In the genomic region with DNA sequence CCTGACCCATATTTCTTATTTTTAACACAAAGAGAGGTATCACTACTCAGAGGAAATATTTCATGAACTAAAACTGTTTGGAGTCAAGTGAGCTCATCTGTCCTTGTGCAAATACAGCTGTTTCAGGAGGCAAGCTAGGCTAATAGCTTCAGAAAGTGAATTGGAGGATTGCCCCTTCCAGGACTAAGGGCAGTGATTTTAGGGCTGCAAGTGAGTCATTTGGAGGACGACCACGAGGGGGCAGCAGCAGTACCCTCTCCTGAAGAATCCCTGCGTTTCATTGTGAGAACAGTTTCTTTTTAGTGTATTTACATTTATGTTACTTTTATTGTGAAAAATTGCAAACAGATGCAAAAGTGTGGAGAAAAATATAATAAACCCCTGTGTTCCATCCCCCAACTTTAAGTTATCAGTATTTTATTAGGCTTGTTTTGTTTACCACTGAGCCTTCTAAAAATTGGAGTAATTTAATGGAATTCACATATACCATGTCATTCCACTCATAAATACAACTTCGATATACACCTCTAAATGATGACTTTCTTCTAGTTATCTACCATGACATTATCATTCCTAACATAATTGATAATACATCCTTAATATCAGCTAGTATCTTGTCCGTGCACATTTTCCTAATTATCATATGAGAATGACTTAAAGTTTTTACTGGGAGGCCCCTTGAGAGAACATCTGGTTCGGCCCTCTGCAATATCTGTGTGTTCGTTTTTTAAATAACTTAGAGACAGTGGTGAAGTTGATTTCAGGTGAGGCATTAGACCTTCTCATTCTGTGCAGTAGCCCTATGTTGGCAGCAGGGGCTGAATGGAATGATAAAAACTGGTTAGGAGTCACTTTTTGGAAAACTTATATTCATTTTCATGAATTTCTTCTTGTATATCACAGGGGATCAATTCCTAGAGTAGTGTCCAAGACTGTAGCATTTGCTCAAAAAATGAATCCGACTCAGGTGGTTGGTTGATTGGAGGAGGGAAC, we compare ENCODE assay signal across 8 cellular contexts. TPM values are rescaled to one million over a fixed set of nuclear protein-coding genes. Genes with fewer than 3 reads are reported as not detected.
DNase-seq lines count a peak whose midpoint lies in the region; ATAC-seq and TF ChIP-seq lines count a peak whose summit lies in the region.

No MANE protein-coding gene starts in this region.

- H3K27ac ChIP-seq in GM23338 (ENCODE audit: low read depth), result no peak overlapping the region
- H3K27ac ChIP-seq in right lobe of liver, result no peak overlapping the region

- H3K4me1 Mint-ChIP-seq in GM23338, result no peaks in the 10 kb centered on the region
- H3K4me1 Mint-ChIP-seq in activated CD4-positive, alpha-beta T cell treated with anti-CD3 and anti-CD28 coated beads, Interleukin-2, amount 10 ng/mL, durations not matched to agents 7 days and 5 days, result peaks cover 16% of the 10 kb centered on the region

- no peak overlapping the region for H3K4me2 ChIP-seq in GM23338

- no peak overlapping the region for H2AFZ ChIP-seq in GM23338

- 44% methylated on average over 8 of the region's 8 CpGs for WGBS in right lobe of liver (ENCODE audit: insufficient coverage, low coverage, low lambda C conversion rate, missing lambda C conversion rate)

- no peaks in the 10 kb centered on the region for H3K4me1 ChIP-seq in GM23338 (ENCODE audit: insufficient read depth)
- H3K4me1 ChIP-seq in right lobe of liver, result peaks cover 0 to 3% (median 0%) of the 10 kb centered on the region in 4 donors

- H3K27ac Mint-ChIP-seq in GM23338, result 0 out of 2 replicates have a peak overlapping the region, but pooled peaks have one; percentile 0
- no peak overlapping the region for H3K27ac Mint-ChIP-seq in activated CD4-positive, alpha-beta T cell treated with anti-CD3 and anti-CD28 coated beads, Interleukin-2, amount 10 ng/mL, durations not matched to agents 7 days and 5 days

- peak; percentile 89 for DNase-seq in AG20443 (ENCODE audit: low spot score)
- DNase-seq in GM23338 (ENCODE audit: low spot score), result peak; percentile 90
- DNase-seq in NCI-H226, result peak; percentile 39
- DNase-seq in activated CD4-positive, alpha-beta T cell treated with anti-CD3 and anti-CD28 coated beads, Interleukin-2, amount 10 ng/mL, durations not matched to agents 7 days and 5 days, result peak; percentile 84
- DNase-seq in dermis blood vessel endothelial cell, result peak; percentile 89
- peak; percentile 74 to 80 (median 74) for DNase-seq in right lobe of liver
- DNase-seq in stimulated activated CD4-positive, alpha-beta T cell treated with anti-CD3 and anti-CD28 coated beads, TNF-alpha, amount 100 ng/mL, for 4 hours (ENCODE audit: low read depth in 3 of 3), result peak; percentile 68 to 75 (median 75)
- DNase-seq in OCI-M2 (lab: John Stamatoyannopoulos, UW; ENCODE audit: unreplicated experiment), result no peak

- no peaks in the 10 kb centered on the region for H3K79me2 ChIP-seq in GM23338 (replicated peaks; ENCODE audit: insufficient read depth)

- H3K36me3 Mint-ChIP-seq in GM23338 (ENCODE audit: low read depth), result peaks cover 43% of the 10 kb centered on the region
- H3K36me3 Mint-ChIP-seq in activated CD4-positive, alpha-beta T cell treated with anti-CD3 and anti-CD28 coated beads, Interleukin-2, amount 10 ng/mL, durations not matched to agents 7 days and 5 days (ENCODE audit: low read depth), result peaks cover 74% of the 10 kb centered on the region

- H3K9me2 ChIP-seq in GM23338 (ENCODE audit: insufficient read depth), result no peaks in the 10 kb centered on the region

- no peak overlapping the region for H3K4me3 Mint-ChIP-seq in GM23338
- H3K4me3 Mint-ChIP-seq in activated CD4-positive, alpha-beta T cell treated with anti-CD3 and anti-CD28 coated beads, Interleukin-2, amount 10 ng/mL, durations not matched to agents 7 days and 5 days, result no peak overlapping the region

- no peaks in the 10 kb centered on the region for H3K27me3 ChIP-seq in GM23338 (ENCODE audit: insufficient read depth)
- H3K27me3 ChIP-seq in right lobe of liver, result no peaks in the 10 kb centered on the region

- POLR2A ChIA-PET in activated CD4-positive, alpha-beta T cell treated with anti-CD3 and anti-CD28 coated beads, Interleukin-2, amount 10 ng/mL, durations not matched to agents 7 days and 5 days (lab: Charles Lee), result no interaction called here

- TF ChIP-seq POLR2A in right lobe of liver (IDR thresholded peaks at IDR 0.05), result no peak

- H3K27me3 Mint-ChIP-seq in GM23338 (ENCODE audit: insufficient read depth, low read depth, poor library complexity), result peaks cover 1% of the 10 kb centered on the region
- no peaks in the 10 kb centered on the region for H3K27me3 Mint-ChIP-seq in activated CD4-positive, alpha-beta T cell treated with anti-CD3 and anti-CD28 coated beads, Interleukin-2, amount 10 ng/mL, durations not matched to agents 7 days and 5 days

- H3K36me3 ChIP-seq in GM23338 (ENCODE audit: insufficient read depth), result peaks cover 25% of the 10 kb centered on the region
- H3K36me3 ChIP-seq in right lobe of liver, result peaks cover 0 to 86% (median 25%) of the 10 kb centered on the region in 4 donors

- no peaks in the 10 kb centered on the region for H4K20me1 ChIP-seq in GM23338 (replicated peaks; ENCODE audit: insufficient read depth)

- TF ChIP-seq CTCF in GM23338 (conservative IDR thresholded peaks at IDR 0.05; ENCODE audit: low read depth in 2 of 2), result peak; percentile 93 to 97
- peak; percentile 70 to 89 (median 84) for TF ChIP-seq CTCF in right lobe of liver (IDR thresholded peaks at IDR 0.05)

- ATAC-seq in GM23338, result peak; percentile 92
- peak; percentile 94 to 98 (median 97) for ATAC-seq in right lobe of liver

- H3K4me3 ChIP-seq in GM23338 (no peak overlapping the region), right lobe of liver (no peak overlapping the region)

- H3K9me3 ChIP-seq in right lobe of liver, result no peaks in the 10 kb centered on the region

- H3F3A ChIP-seq in GM23338 (replicated peaks; ENCODE audit: low read depth), result no peaks in the 10 kb centered on the region

- intact Hi-C loops in right lobe of liver (cut with DNase I), result no loop called here

- CTCF ChIA-PET in activated CD4-positive, alpha-beta T cell treated with anti-CD3 and anti-CD28 coated beads, Interleukin-2, amount 10 ng/mL, durations not matched to agents 7 days and 5 days (lab: Charles Lee), result interaction anchor here (0.7 to 6.2 kb wide), 11 partner anchors 9 to 1173 kb away, joined by 3 to 38 read pairs (median 5); a partner anchor contains a TSS

- H3K9me3 Mint-ChIP-seq in GM23338, result no peaks in the 10 kb centered on the region
- H3K9me3 Mint-ChIP-seq in activated CD4-positive, alpha-beta T cell treated with anti-CD3 and anti-CD28 coated beads, Interleukin-2, amount 10 ng/mL, durations not matched to agents 7 days and 5 days, result no peaks in the 10 kb centered on the region

TF ChIP-seq in GM23338, 12 proteins besides CTCF, POLR2A, EP300 and RAD21 (continues in another document):
- TF ChIP-seq CREB1 (CRISPR knock-in tag; IDR thresholded peaks at IDR 0.05; ENCODE audit: low read depth) (no peak), JUNB (IDR thresholded peaks at IDR 0.05; ENCODE audit: unreplicated experiment) (no peak), ZNF114 (CRISPR knock-in tag; IDR thresholded peaks at IDR 0.05) (no peak), EZH2 (IDR thresholded peaks at IDR 0.05; ENCODE audit: low read depth, unreplicated experiment) (no peak)
- TF ChIP-seq, protein P1, sequence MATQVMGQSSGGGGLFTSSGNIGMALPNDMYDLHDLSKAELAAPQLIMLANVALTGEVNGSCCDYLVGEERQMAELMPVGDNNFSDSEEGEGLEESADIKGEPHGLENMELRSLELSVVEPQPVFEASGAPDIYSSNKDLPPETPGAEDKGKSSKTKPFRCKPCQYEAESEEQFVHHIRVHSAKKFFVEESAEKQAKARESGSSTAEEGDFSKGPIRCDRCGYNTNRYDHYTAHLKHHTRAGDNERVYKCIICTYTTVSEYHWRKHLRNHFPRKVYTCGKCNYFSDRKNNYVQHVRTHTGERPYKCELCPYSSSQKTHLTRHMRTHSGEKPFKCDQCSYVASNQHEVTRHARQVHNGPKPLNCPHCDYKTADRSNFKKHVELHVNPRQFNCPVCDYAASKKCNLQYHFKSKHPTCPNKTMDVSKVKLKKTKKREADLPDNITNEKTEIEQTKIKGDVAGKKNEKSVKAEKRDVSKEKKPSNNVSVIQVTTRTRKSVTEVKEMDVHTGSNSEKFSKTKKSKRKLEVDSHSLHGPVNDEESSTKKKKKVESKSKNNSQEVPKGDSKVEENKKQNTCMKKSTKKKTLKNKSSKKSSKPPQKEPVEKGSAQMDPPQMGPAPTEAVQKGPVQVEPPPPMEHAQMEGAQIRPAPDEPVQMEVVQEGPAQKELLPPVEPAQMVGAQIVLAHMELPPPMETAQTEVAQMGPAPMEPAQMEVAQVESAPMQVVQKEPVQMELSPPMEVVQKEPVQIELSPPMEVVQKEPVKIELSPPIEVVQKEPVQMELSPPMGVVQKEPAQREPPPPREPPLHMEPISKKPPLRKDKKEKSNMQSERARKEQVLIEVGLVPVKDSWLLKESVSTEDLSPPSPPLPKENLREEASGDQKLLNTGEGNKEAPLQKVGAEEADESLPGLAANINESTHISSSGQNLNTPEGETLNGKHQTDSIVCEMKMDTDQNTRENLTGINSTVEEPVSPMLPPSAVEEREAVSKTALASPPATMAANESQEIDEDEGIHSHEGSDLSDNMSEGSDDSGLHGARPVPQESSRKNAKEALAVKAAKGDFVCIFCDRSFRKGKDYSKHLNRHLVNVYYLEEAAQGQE (IDR thresholded peaks at IDR 0.05; ENCODE audit: unreplicated experiment), result no peak

RNA-seq across cellular contexts. Expression of a gene that starts 13.7 kb away (rescaled TPM):
- total RNA-seq in GM23338 (2014; rRNA removed; shearing (Covaris generic)), result 7.8 and 10.4 TPM in 2 replicates
- polyA plus RNA-seq in GM23338 (2016; fragmentation: Nextera tagmentation; extraction: Ambion mirVana), result 4.1 and 4.9 TPM in 2 replicates
- total RNA-seq in activated CD4-positive, alpha-beta T cell treated with anti-CD3 and anti-CD28 coated beads, Interleukin-2, amount 10 ng/mL, durations not matched to agents 7 days and 5 days, result 10 to 100 TPM; 21.4 to 22.5 TPM
- 4.9 and 7.4 TPM in 2 replicates for total RNA-seq in dermis blood vessel endothelial cell
- total RNA-seq in right lobe of liver, result 1 to 10 TPM; 4.4 to 5.7 (median 4.8) TPM

RNA-seq across cellular contexts. Expression of a gene that starts 19.9 kb away (rescaled TPM):
- total RNA-seq in GM23338 (2014; rRNA removed; shearing (Covaris generic)), result not detected in 2 replicates
- polyA plus RNA-seq in GM23338 (2016; fragmentation: Nextera tagmentation; extraction: Ambion mirVana), result not detected in 2 replicates
- 1 to 10 TPM; 5.4 to 5.9 TPM for total RNA-seq in activated CD4-positive, alpha-beta T cell treated with anti-CD3 and anti-CD28 coated beads, Interleukin-2, amount 10 ng/mL, durations not matched to agents 7 days and 5 days
- 0.09 TPM in 1 of 2 replicates, not detected in the other for total RNA-seq in dermis blood vessel endothelial cell
- total RNA-seq in right lobe of liver, result 10 to 100 TPM in 1 of 6 experiments, 1 to 10 TPM in 5; 2.0 to 11.9 (median 3.8) TPM

RNA-seq across cellular contexts. Expression of a gene that starts 35.8 kb away (rescaled TPM):
- total RNA-seq in GM23338 (2014; rRNA removed; shearing (Covaris generic)), result 35.9 and 39.4 TPM in 2 replicates
- 18.6 and 19.3 TPM in 2 replicates for polyA plus RNA-seq in GM23338 (2016; fragmentation: Nextera tagmentation; extraction: Ambion mirVana)
- total RNA-seq in activated CD4-positive, alpha-beta T cell treated with anti-CD3 and anti-CD28 coated beads, Interleukin-2, amount 10 ng/mL, durations not matched to agents 7 days and 5 days, result 10 to 100 TPM; 38.0 to 39.4 TPM
- total RNA-seq in dermis blood vessel endothelial cell, result 45.6 and 59.1 TPM in 2 replicates
- total RNA-seq in right lobe of liver, result 10 to 100 TPM; 12.9 to 32.1 (median 17.1) TPM
